In the genomic region with DNA sequence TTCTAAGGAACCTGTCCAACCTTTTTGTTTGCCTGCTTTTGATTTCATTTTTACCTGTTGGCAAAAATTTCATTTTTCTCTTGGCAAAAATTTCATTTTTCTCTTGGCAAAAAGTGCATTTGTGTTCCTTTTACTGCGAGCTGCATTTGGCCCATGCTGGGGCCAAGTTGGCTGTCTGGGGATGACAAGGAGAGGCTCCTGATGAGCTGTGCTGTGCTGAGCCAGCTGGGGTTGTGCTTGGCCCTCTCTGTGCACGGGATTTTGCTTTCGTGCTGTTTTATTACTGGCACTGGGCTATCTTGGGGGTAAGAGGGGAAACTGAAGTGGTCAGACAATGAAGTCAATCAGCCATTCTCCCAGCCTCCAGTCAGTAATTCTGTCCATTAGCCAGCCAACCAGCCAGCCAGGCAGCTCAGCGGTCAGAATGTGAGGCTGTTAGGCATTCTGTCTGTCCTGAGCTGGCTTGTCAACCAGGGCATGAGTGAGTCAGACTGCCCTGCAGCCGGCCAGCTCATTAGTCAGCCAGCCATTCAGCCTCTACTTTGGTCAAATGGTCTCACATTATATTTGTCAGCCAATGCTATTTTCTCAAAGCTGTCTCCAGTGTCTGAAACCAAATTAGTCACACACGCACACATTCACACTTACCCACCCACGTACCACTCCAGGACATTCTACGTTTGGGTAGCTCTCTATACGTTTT, we compare ENCODE assay signal across 9 cellular contexts. TPM values are rescaled to one million over a fixed set of nuclear protein-coding genes. Genes with fewer than 3 reads are reported as not detected.
DNase-seq lines count a peak whose midpoint lies in the region; ATAC-seq and TF ChIP-seq lines count a peak whose summit lies in the region.
"Had no signal": no experiment of that assay in that cellular context is flagged by ENCODE, and none has a peak within 500 bp of the region (broad histone marks: within the 10 kb centered on the region; RNA-seq: fewer than 3 reads in every experiment).

No MANE protein-coding gene starts in this region.

- no peaks in the 10 kb centered on the region for H3K4me1 Mint-ChIP-seq in activated T-helper 1 cell treated with anti-CD3 and anti-CD28 coated beads, Interleukin-12 subunit alpha, Interleukin-12 subunit beta, Interleukin-2, Interleukin-4 antibody, amounts not matched to agents 30 ng/mL and 10 ng/mL and 1 ng/mL, durations not matched to agents 14 hours and 24 hours and 36 hours (ENCODE audit: low read depth)

- no peaks in the 10 kb centered on the region for H3K9me3 Mint-ChIP-seq in activated T-helper 1 cell treated with anti-CD3 and anti-CD28 coated beads, Interleukin-12 subunit alpha, Interleukin-12 subunit beta, Interleukin-2, Interleukin-4 antibody, amounts not matched to agents 30 ng/mL and 10 ng/mL and 1 ng/mL, durations not matched to agents 14 hours and 24 hours and 36 hours

- H3K27me3 Mint-ChIP-seq in activated T-helper 1 cell treated with anti-CD3 and anti-CD28 coated beads, Interleukin-12 subunit alpha, Interleukin-12 subunit beta, Interleukin-2, Interleukin-4 antibody, amounts not matched to agents 30 ng/mL and 10 ng/mL and 1 ng/mL, durations not matched to agents 14 hours and 24 hours and 36 hours (ENCODE audit: insufficient read depth) = peaks cover 3% of the 10 kb centered on the region

- intact Hi-C loops in activated T-helper 1 cell treated with anti-CD3 and anti-CD28 coated beads, Interleukin-12 subunit alpha, Interleukin-12 subunit beta, Interleukin-2, Interleukin-4 antibody, amounts not matched to agents 30 ng/mL and 10 ng/mL and 1 ng/mL, durations not matched to agents 14 hours and 24 hours and 36 hours (cut with micrococcal nuclease) = no loop called here

- no peak overlapping the region for H3K4me3 ChIP-seq in brain microvascular endothelial cell (ENCODE audit: low read depth, low read length)
- H3K4me3 ChIP-seq: suprapubic skin had no signal

- DNase-seq in AG20443 (ENCODE audit: low spot score) = peak; percentile 85
- DNase-seq in HPDE6-E6E7 (ENCODE audit: extremely low spot score) = peak; percentile 82
- peak; percentile 92 for DNase-seq in brain microvascular endothelial cell
- DNase-seq in lung microvascular endothelial cell (ENCODE audit: low read depth in 2 of 2) = peak; percentile 9 to 87
- DNase-seq in NCI-H1092 (lab: John Stamatoyannopoulos, UW) = no peak
- DNase-seq in activated T-helper 1 cell treated with anti-CD3 and anti-CD28 coated beads, Interleukin-12 subunit alpha, Interleukin-12 subunit beta, Interleukin-2, Interleukin-4 antibody, amounts not matched to agents 30 ng/mL and 10 ng/mL and 1 ng/mL, durations not matched to agents 14 hours and 24 hours and 36 hours (ENCODE audit: low spot score) = no peak
- DNase-seq in NCI-H69 (lab: John Stamatoyannopoulos, UW) = no peak

- H3K27ac ChIP-seq in brain microvascular endothelial cell = peak overlapping the region; percentile 80
- H3K27ac ChIP-seq: suprapubic skin had no signal

- no peaks in the 10 kb centered on the region for H3K36me3 ChIP-seq in brain microvascular endothelial cell (replicated peaks)
- H3K36me3 ChIP-seq: suprapubic skin had no signal

- in situ Hi-C loops in brain microvascular endothelial cell (cut with HindIII; ENCODE audit: low pct_ligation_motif_present, low sequenced_read_pairs) = no loop called here

- H3K27me3 ChIP-seq in brain microvascular endothelial cell (replicated peaks) = no peaks in the 10 kb centered on the region
- H3K27me3 ChIP-seq: suprapubic skin had no signal

- no peak overlapping the region for H3K4me3 Mint-ChIP-seq in activated T-helper 1 cell treated with anti-CD3 and anti-CD28 coated beads, Interleukin-12 subunit alpha, Interleukin-12 subunit beta, Interleukin-2, Interleukin-4 antibody, amounts not matched to agents 30 ng/mL and 10 ng/mL and 1 ng/mL, durations not matched to agents 14 hours and 24 hours and 36 hours

- no peak for ATAC-seq in HG03159 (IDR thresholded peaks at IDR 0.05; ENCODE audit: unreplicated experiment)

- H3K36me3 Mint-ChIP-seq in activated T-helper 1 cell treated with anti-CD3 and anti-CD28 coated beads, Interleukin-12 subunit alpha, Interleukin-12 subunit beta, Interleukin-2, Interleukin-4 antibody, amounts not matched to agents 30 ng/mL and 10 ng/mL and 1 ng/mL, durations not matched to agents 14 hours and 24 hours and 36 hours (ENCODE audit: low read depth) = no peaks in the 10 kb centered on the region

- no peak overlapping the region for H3K27ac Mint-ChIP-seq in activated T-helper 1 cell treated with anti-CD3 and anti-CD28 coated beads, Interleukin-12 subunit alpha, Interleukin-12 subunit beta, Interleukin-2, Interleukin-4 antibody, amounts not matched to agents 30 ng/mL and 10 ng/mL and 1 ng/mL, durations not matched to agents 14 hours and 24 hours and 36 hours

- no peak for TF ChIP-seq CTCF in brain microvascular endothelial cell (IDR thresholded peaks at IDR 0.05; ENCODE audit: low read depth, low read length, missing control alignments)

RNA-seq across cellular contexts. Expression of a gene that starts 56.9 kb away (rescaled TPM):
- 15.5 and 17.3 TPM in 2 replicates for total RNA-seq in lung microvascular endothelial cell
- 97.9 and 101 TPM in 2 replicates for total RNA-seq in activated T-helper 1 cell treated with anti-CD3 and anti-CD28 coated beads, Interleukin-12 subunit alpha, Interleukin-12 subunit beta, Interleukin-2, Interleukin-4 antibody, amounts not matched to agents 30 ng/mL and 10 ng/mL and 1 ng/mL, durations not matched to agents 14 hours and 24 hours and 36 hours

Comparison
In these comparisons a context has a peak if more than half of its experiments do, and no peak if none do; other contexts are left out.
1. DNase-seq: peak in AG20443 (single experiment), HPDE6-E6E7 (single experiment), brain microvascular endothelial cell (single experiment) and lung microvascular endothelial cell (2 of 2); none in NCI-H1092 (single experiment), activated T-helper 1 cell treated with anti-CD3 and anti-CD28 coated beads, Interleukin-12 subunit alpha, Interleukin-12 subunit beta, Interleukin-2, Interleukin-4 antibody, amounts not matched to agents 30 ng/mL and 10 ng/mL and 1 ng/mL, durations not matched to agents 14 hours and 24 hours and 36 hours (single experiment) and NCI-H69 (single experiment).